Comparison of ENCODE assay signal across 28 cellular contexts in the genomic region with DNA sequence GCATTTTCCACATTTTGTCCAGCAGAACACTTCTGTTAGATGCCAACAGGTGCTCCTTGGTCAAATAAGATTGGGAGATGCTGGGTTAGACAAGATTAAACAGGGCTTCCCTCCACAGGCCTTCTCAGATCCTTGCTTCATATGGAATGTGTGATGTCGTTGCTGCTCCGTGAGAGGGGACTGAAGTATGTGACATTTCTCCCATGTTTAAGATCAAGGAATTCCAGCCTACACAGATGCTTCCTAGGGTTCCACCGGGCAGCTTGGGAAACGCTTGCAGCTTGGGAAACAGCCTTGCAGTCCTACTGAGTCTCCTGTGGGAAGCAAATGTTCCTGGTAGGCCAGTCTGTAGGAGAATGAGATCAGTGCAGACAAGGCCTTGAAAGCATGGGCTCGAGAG. TPM values are rescaled to one million over a fixed set of nuclear protein-coding genes. Genes with fewer than 3 reads are reported as not detected.
"Had no signal": no experiment of that assay in that cellular context is flagged by ENCODE, and none has a peak within 500 bp of the region (broad histone marks: within the 10 kb centered on the region; RNA-seq: fewer than 3 reads in every experiment).

No MANE protein-coding gene starts in this region.

- H3K4me2 ChIP-seq: smooth muscle cell had no signal

- H3K9me3 Mint-ChIP-seq: dendritic cell treated with granulocyte-macrophage colony-stimulating factor and Interleukin-4, amounts not matched to agents 40 ng/mL and 50 ng/mL, for 4 days had no signal

- H3K27me3 Mint-ChIP-seq: dendritic cell treated with granulocyte-macrophage colony-stimulating factor and Interleukin-4, amounts not matched to agents 40 ng/mL and 50 ng/mL, for 4 days had no signal

- H3K4me3 Mint-ChIP-seq: dendritic cell treated with granulocyte-macrophage colony-stimulating factor and Interleukin-4, amounts not matched to agents 40 ng/mL and 50 ng/mL, for 4 days; memory B cell; natural killer cell; stimulated activated naive CD8-positive, alpha-beta T cell treated with anti-CD3 and anti-CD28 coated beads, Interleukin-15, amount 100 ng/mL, for 72 hours had no signal

- H2AFZ ChIP-seq: parathyroid adenoma had no signal

- H3K9me3 ChIP-seq: colonic mucosa, esophagus muscularis mucosa, gastroesophageal sphincter, heart right ventricle, lower lobe of right lung, neutrophil, right lobe of liver, suprapubic skin, transverse colon, upper lobe of right lung, uterus had no signal

- H3K79me2 ChIP-seq: parathyroid adenoma had no signal

- H3K27me3 ChIP-seq: colonic mucosa, esophagus muscularis mucosa, foreskin keratinocyte, gastroesophageal sphincter, right lobe of liver, transverse colon, upper lobe of right lung, uterus had no signal

- H3K27ac Mint-ChIP-seq: dendritic cell treated with granulocyte-macrophage colony-stimulating factor and Interleukin-4, amounts not matched to agents 40 ng/mL and 50 ng/mL, for 4 days; memory B cell; natural killer cell; progenitor cell of endocrine pancreas; stimulated activated naive CD8-positive, alpha-beta T cell treated with anti-CD3 and anti-CD28 coated beads, Interleukin-15, amount 100 ng/mL, for 72 hours had no signal

- H3K4me1 ChIP-seq: colonic mucosa, heart right ventricle, lower lobe of right lung, parathyroid adenoma, right lobe of liver, suprapubic skin, transverse colon, upper lobe of right lung, uterus had no signal

- H3K27ac ChIP-seq: colonic mucosa, foreskin keratinocyte, heart right ventricle, lower lobe of right lung, neutrophil, parathyroid adenoma, right lobe of liver, suprapubic skin, transverse colon, upper lobe of right lung, uterus had no signal

- ATAC-seq: foreskin keratinocyte; gastroesophageal sphincter; heart right ventricle; left ventricle myocardium superior; lower lobe of right lung; natural killer cell; right lobe of liver; stimulated activated naive CD8-positive, alpha-beta T cell treated with anti-CD3 and anti-CD28 coated beads, Interleukin-15, amount 100 ng/mL, for 72 hours; upper lobe of right lung had no signal

- H3K4me1 Mint-ChIP-seq: natural killer cell; stimulated activated naive CD8-positive, alpha-beta T cell treated with anti-CD3 and anti-CD28 coated beads, Interleukin-15, amount 100 ng/mL, for 72 hours had no signal

- H3K36me3 ChIP-seq: colonic mucosa, esophagus muscularis mucosa, gastroesophageal sphincter, heart right ventricle, lower lobe of right lung, neutrophil, right lobe of liver, suprapubic skin, transverse colon, upper lobe of right lung, uterus had no signal

- H3K36me3 Mint-ChIP-seq: memory B cell, natural killer cell had no signal

- H3K4me3 ChIP-seq: colonic mucosa, esophagus muscularis mucosa, gastroesophageal sphincter, heart right ventricle, lower lobe of right lung, right lobe of liver, smooth muscle cell, suprapubic skin, transverse colon, upper lobe of right lung, uterus had no signal

- DNase-seq: colonic mucosa; effector CD8-positive, alpha-beta T cell; foreskin keratinocyte; heart right ventricle; hippocampal formation; left ventricle myocardium superior; lower lobe of right lung; natural killer cell; right lobe of liver; stimulated activated CD4-positive, alpha-beta T cell treated with anti-CD3 and anti-CD28 coated beads, Interleukin-12 subunit alpha, Interleukin-12 subunit beta, amount 100 ng/mL, for 4 hours; stimulated activated CD4-positive, alpha-beta T cell treated with anti-CD3 and anti-CD28 coated beads, Interleukin-1b, Interleukin-23, amount 100 ng/mL, for 48 hours; stimulated activated CD4-positive, alpha-beta T cell treated with anti-CD3 and anti-CD28 coated beads, Interleukin-4, amount 100 ng/mL, for 1 hour; stimulated activated CD8-positive, alpha-beta memory T cell treated with anti-CD3 and anti-CD28 coated beads, Interleukin-4, amount 100 ng/mL, for 48 hours; stimulated activated naive CD8-positive, alpha-beta T cell treated with anti-CD3 and anti-CD28 coated beads, Interleukin-15, amount 100 ng/mL, for 72 hours; transverse colon; upper lobe of right lung; uterus had no signal

- H3K9ac ChIP-seq: parathyroid adenoma had no signal

RNA-seq across cellular contexts. Expression of a gene that starts 31.9 kb away (rescaled TPM):
- total RNA-seq: endothelial cell of umbilical vein, lower lobe of right lung, natural killer cell had no signal
- polyA plus RNA-seq: endothelial cell of umbilical vein, neural cell had no signal
